In the genomic region with DNA sequence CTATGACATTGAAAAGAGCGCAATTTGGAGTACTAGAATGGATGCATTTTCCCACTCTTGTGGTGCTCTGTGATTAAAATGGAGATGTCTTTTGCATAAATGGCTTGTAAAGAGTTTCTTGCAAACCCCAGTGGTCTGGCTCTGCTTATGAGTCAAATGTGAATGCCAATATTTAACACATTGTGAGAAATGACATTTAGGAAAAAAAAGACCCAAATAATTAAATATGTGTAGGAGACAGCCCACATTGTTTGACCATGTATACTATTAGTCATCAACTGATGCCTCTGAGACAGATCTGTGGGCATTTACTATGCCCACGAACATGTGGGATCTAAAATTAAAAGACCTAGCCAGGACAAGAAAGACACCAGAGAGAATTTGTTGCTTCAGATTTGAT, we compare ENCODE assay signal across 14 cellular contexts. TPM values are rescaled to one million over a fixed set of nuclear protein-coding genes. Genes with fewer than 3 reads are reported as not detected.
"Had no signal": no experiment of that assay in that cellular context is flagged by ENCODE, and none has a peak within 500 bp of the region (broad histone marks: within the 10 kb centered on the region; RNA-seq: fewer than 3 reads in every experiment).

No MANE protein-coding gene starts in this region.

- H3K27ac ChIP-seq: cardiac muscle cell, epithelial cell of prostate, left lung had no signal

- DNase-seq: activated CD4-positive, alpha-beta T cell treated with anti-CD3 and anti-CD28 coated beads, Interleukin-2, amount 50 U/mL, for 1 hour; activated naive CD4-positive, alpha-beta T cell; islet precursor cell; left lung; naive thymus-derived CD8-positive, alpha-beta T cell; retina; stimulated activated CD4-positive, alpha-beta T cell treated with anti-CD3 and anti-CD28 coated beads, Interleukin-4, amount 100 ng/mL, for 1 hour; T-helper 9 cell had no signal

- H3K9me3 ChIP-seq: left lung had no signal

- H3K27me3 ChIP-seq: left lung had no signal

- H3K4me1 Mint-ChIP-seq: naive thymus-derived CD8-positive, alpha-beta T cell had no signal

- H3K36me3 ChIP-seq: cardiac muscle cell, left lung had no signal

- H3K9me3 Mint-ChIP-seq: type B pancreatic cell had no signal

- H3K4me3 ChIP-seq: cardiac muscle cell, left lung had no signal

- H3K4me3 Mint-ChIP-seq: activated T-helper 1 cell treated with anti-CD3 and anti-CD28 coated beads, Interleukin-12 subunit alpha, Interleukin-12 subunit beta, Interleukin-2, Interleukin-4 antibody, amounts not matched to agents 30 ng/mL and 10 ng/mL and 1 ng/mL, durations not matched to agents 14 hours and 24 hours and 36 hours; naive thymus-derived CD8-positive, alpha-beta T cell; stimulated activated naive CD8-positive, alpha-beta T cell treated with anti-CD3 and anti-CD28 coated beads, Interleukin-15, Interleukin-2, amounts not matched to agents 100 ng/mL and 50 ng/mL, for 24 hours; type B pancreatic cell had no signal

- ATAC-seq: activated CD4-positive, CD25-positive, alpha-beta regulatory T cell treated with anti-CD3 and anti-CD28 coated beads, Interleukin-2, amount 50 U/mL, for 24 hours; left lung; naive thymus-derived CD8-positive, alpha-beta T cell had no signal

- H3K27ac Mint-ChIP-seq: activated T-helper 1 cell treated with anti-CD3 and anti-CD28 coated beads, Interleukin-12 subunit alpha, Interleukin-12 subunit beta, Interleukin-2, Interleukin-4 antibody, amounts not matched to agents 30 ng/mL and 10 ng/mL and 1 ng/mL, durations not matched to agents 14 hours and 24 hours and 36 hours; naive thymus-derived CD8-positive, alpha-beta T cell; stimulated activated naive CD8-positive, alpha-beta T cell treated with anti-CD3 and anti-CD28 coated beads, Interleukin-15, Interleukin-2, amounts not matched to agents 100 ng/mL and 50 ng/mL, for 24 hours; type B pancreatic cell had no signal

- H3K36me3 Mint-ChIP-seq: type B pancreatic cell had no signal

RNA-seq across cellular contexts. Expression of gene RUNX1, which starts 22.2 kb away (rescaled TPM):
- polyA plus RNA-seq: cardiac muscle cell had no signal
